ENCODE assay signal across 8 cellular contexts in the genomic region with DNA sequence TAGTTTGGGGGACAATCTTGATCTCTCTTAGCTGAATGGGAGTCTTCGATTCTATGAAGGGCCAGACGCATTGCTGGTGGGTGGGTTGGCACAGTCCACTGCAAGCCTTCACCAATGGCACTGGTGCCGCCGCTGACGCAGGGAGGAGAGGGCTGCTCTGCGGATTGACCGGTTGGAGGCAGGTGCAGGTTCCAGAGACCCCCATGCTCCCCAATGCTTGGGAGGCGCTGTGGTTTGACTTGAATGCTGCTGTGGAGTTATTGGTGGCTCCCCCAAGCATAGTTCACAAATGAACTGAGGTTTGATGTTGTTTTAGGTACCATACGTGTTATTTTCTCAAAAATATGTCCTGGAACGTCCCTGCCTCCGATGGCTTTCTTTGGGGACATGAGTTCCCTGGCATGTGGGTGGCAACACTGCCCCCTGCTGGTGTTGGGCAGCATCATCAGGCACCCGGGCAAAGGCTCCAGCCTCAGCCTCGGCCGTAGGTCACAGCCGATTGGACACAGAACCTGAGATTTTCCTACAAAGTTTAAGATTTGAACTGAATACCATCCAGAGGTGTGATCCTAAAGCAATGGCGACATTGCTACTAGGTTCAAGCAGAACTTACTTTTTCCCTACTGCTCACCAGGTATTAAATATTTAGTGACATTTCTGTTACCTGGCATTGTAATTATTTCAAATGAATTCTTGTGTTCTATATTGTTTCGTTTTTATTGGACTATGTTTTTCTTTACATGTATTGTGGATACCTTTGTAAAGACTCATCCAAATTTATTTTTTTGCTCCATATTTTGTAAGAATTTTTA.
DNase-seq lines count a peak whose midpoint lies in the region; FAIRE-seq and TF ChIP-seq lines count a peak whose summit lies in the region.

No MANE protein-coding gene starts in this region.

- no peak overlapping the region for H2BK15ac ChIP-seq in H9 (ENCODE audit: low read depth, low read length)

- H3K4me1 Mint-ChIP-seq in H9 (peaks cover 14 to 22% of the 10 kb centered on the region in 2 experiments), astrocyte (ENCODE audit: low read depth, unreplicated experiment) (peaks cover 7% of the 10 kb centered on the region)

- H3K27ac ChIP-seq in H9 (ENCODE audit: insufficient read length, low read depth, low read length) (no peak overlapping the region), astrocyte (ENCODE audit: low read depth, low read length) (no peak overlapping the region)

- peak; percentile 92 for DNase-seq in GM10266 (ENCODE audit: extremely low spot score)
- peak; percentile 84 for DNase-seq in H9
- DNase-seq in MG63, result peak; percentile 49
- DNase-seq in T1000 (lab: John Stamatoyannopoulos, UW), result peak; percentile 71
- DNase-seq in astrocyte (ENCODE audit: low read depth), result peak; percentile 15
- peak; percentile 57 to 77 for DNase-seq in hippocampal formation (lab: John Stamatoyannopoulos, UW)
- DNase-seq in GOT3 (lab: John Stamatoyannopoulos, UW), result no peak

- H3K4me1 ChIP-seq in H9 (ENCODE audit: insufficient read depth, low read length) (no peaks in the 10 kb centered on the region), astrocyte (ENCODE audit: insufficient read depth, low read length) (no peaks in the 10 kb centered on the region), skeletal muscle satellite cell (ENCODE audit: control insufficient read depth, insufficient read depth, low read length) (peaks cover 4% of the 10 kb centered on the region)

- no peak overlapping the region for H3K14ac ChIP-seq in H9 (ENCODE audit: insufficient read depth, low read length)

- H3K56ac ChIP-seq in H9 (ENCODE audit: insufficient read length, low read depth, low read length), result no peak overlapping the region

- no peak overlapping the region for H2BK12ac ChIP-seq in H9 (ENCODE audit: insufficient read length, low read depth, low read length)

- WGBS in H9 (ENCODE audit: extremely low coverage, insufficient read length, low lambda C conversion rate), result no CpG with 5 or more reads among the region's 17 CpGs

- H3K27me3 ChIP-seq in H9 (ENCODE audit: insufficient read depth, low read length) (no peaks in the 10 kb centered on the region; the same call in 1 of the 2 replicates), MG63 (no peaks in the 10 kb centered on the region), astrocyte (ENCODE audit: insufficient read depth, low read length) (no peaks in the 10 kb centered on the region), skeletal muscle satellite cell (ENCODE audit: control insufficient read depth, insufficient read depth, low read length) (no peaks in the 10 kb centered on the region)

- H4K20me1 ChIP-seq in H9 (ENCODE audit: control insufficient read depth, insufficient read depth, insufficient read length) (no peaks in the 10 kb centered on the region), astrocyte (ENCODE audit: insufficient read depth, low read length) (no peaks in the 10 kb centered on the region)

- H2BK120ac ChIP-seq in H9 (ENCODE audit: low read depth, low read length, poor library complexity, severe bottlenecking), result no peak overlapping the region

- H3K36me3 ChIP-seq in MG63, result no peaks in the 10 kb centered on the region
- H3K36me3 ChIP-seq in astrocyte (ENCODE audit: insufficient read depth, low read length), result no peaks in the 10 kb centered on the region
- no peaks in the 10 kb centered on the region for H3K36me3 ChIP-seq in skeletal muscle satellite cell (ENCODE audit: insufficient read depth, low read length)

- no peaks in the 10 kb centered on the region for H3K9me3 Mint-ChIP-seq in H9
- H3K9me3 Mint-ChIP-seq in astrocyte (ENCODE audit: unreplicated experiment), result no peaks in the 10 kb centered on the region

- peak; percentile 69 for FAIRE-seq in astrocyte (lab: Jason Lieb, UNC)

- no peak overlapping the region for H3T11ph ChIP-seq in H9 (ENCODE audit: low read length)

- no peak overlapping the region for H3K18ac ChIP-seq in H9 (ENCODE audit: insufficient read length, low read depth, low read length)

- H3K79me1 ChIP-seq in H9 (ENCODE audit: insufficient read depth, low read depth, low read length, poor library complexity, severe bottlenecking), result no peaks in the 10 kb centered on the region

- H3K27ac Mint-ChIP-seq in H9 (no peak overlapping the region), astrocyte (ENCODE audit: unreplicated experiment) (no peak overlapping the region)

- no peaks in the 10 kb centered on the region; the same call in 1 of the 2 replicates for H3K27me3 Mint-ChIP-seq in H9 (ENCODE audit: low read depth)
- H3K27me3 Mint-ChIP-seq in astrocyte (ENCODE audit: low read depth, unreplicated experiment), result peaks cover 1% of the 10 kb centered on the region

- H3K4me3 Mint-ChIP-seq in H9 (peak overlapping the region in 1 of 2 experiments; percentile 29; a peak in 1 of 5 replicates), astrocyte (ENCODE audit: unreplicated experiment) (no peak overlapping the region)

- H4K5ac ChIP-seq in H9 (ENCODE audit: insufficient read length, low read depth, low read length), result no peak overlapping the region

- H2BK5ac ChIP-seq in H9 (ENCODE audit: insufficient read length, low read length), result no peak overlapping the region

- no peak overlapping the region for H4K8ac ChIP-seq in H9 (replicated peaks; ENCODE audit: insufficient read length, low read depth, low read length)

- H3K9me3 ChIP-seq in H9 (ENCODE audit: control insufficient read depth, low read depth, low read length), result no peaks in the 10 kb centered on the region
- H3K9me3 ChIP-seq in MG63, result no peaks in the 10 kb centered on the region
- no peaks in the 10 kb centered on the region for H3K9me3 ChIP-seq in astrocyte (ENCODE audit: insufficient read depth, low read depth, low read length)
- H3K9me3 ChIP-seq in skeletal muscle satellite cell (replicated peaks; ENCODE audit: low read length), result no peaks in the 10 kb centered on the region

- no peak overlapping the region for H3K23ac ChIP-seq in H9 (ENCODE audit: insufficient read length, low read depth, low read length)

- no peak overlapping the region for H3K4ac ChIP-seq in H9 (ENCODE audit: low read depth, low read length)

- no peak overlapping the region for H3K9ac ChIP-seq in H9 (ENCODE audit: extremely low read depth, insufficient read length, low read length)
- H3K9ac ChIP-seq in astrocyte (ENCODE audit: low read length), result no peak overlapping the region
- no peak overlapping the region for H3K9ac ChIP-seq in skeletal muscle satellite cell (ENCODE audit: low read depth, low read length)

- TF ChIP-seq CTCF in GM10266 (IDR thresholded peaks at IDR 0.05; ENCODE audit: control insufficient read depth, insufficient read depth, low read depth, missing control alignments), result peak; percentile 98
- TF ChIP-seq CTCF in H9 (conservative IDR thresholded peaks at IDR 0.05), result peak; percentile 99
- TF ChIP-seq CTCF in astrocyte (IDR thresholded peaks at IDR 0.05; ENCODE audit: insufficient read depth, low read depth, low read length), result peak; percentile 97

- no peak overlapping the region for H2BK20ac ChIP-seq in H9 (ENCODE audit: low read depth, low read length, poor library complexity, severe bottlenecking)

- H3K4me2 ChIP-seq in H9 (ENCODE audit: insufficient read depth, insufficient read length, low read length) (peak overlapping the region; percentile 22), astrocyte (ENCODE audit: low read length) (peak overlapping the region; percentile 7), skeletal muscle satellite cell (ENCODE audit: low read length) (peak overlapping the region; percentile 67)

- H4K91ac ChIP-seq in H9 (ENCODE audit: insufficient read length, low read depth, low read length), result no peak overlapping the region

- H3K23me2 ChIP-seq in H9 (ENCODE audit: insufficient read length, low read depth, low read length, poor library complexity, severe bottlenecking), result peaks cover 4% of the 10 kb centered on the region

- H2AFZ ChIP-seq in H9 (ENCODE audit: low read length), result peak overlapping the region; percentile 66
- peak overlapping the region; percentile 43 for H2AFZ ChIP-seq in astrocyte (ENCODE audit: low read depth, low read length)

- no peak overlapping the region for H2AK5ac ChIP-seq in H9 (ENCODE audit: insufficient read length, low read length)

- H3K36me3 Mint-ChIP-seq in H9 (ENCODE audit: insufficient read depth in 1 of 3, low read depth in 3 of 3), result no peaks in the 10 kb centered on the region
- no peaks in the 10 kb centered on the region for H3K36me3 Mint-ChIP-seq in astrocyte (ENCODE audit: low read depth, unreplicated experiment)

- H3K4me3 ChIP-seq in MG63, result no peak overlapping the region; the same call in 1 of the 2 replicates
- no peak overlapping the region for H3K4me3 ChIP-seq in astrocyte (ENCODE audit: insufficient read depth, low read depth, low read length)
- H3K4me3 ChIP-seq in skeletal muscle satellite cell (ENCODE audit: low read length), result no peak overlapping the region

- H3K79me2 ChIP-seq in H9 (ENCODE audit: insufficient read depth, low read length) (no peaks in the 10 kb centered on the region), astrocyte (ENCODE audit: insufficient read depth, low read length) (no peaks in the 10 kb centered on the region)

Comparison
In these comparisons a context has a peak if more than half of its experiments do, and no peak if none do; other contexts are left out.
1. H3K4me2 ChIP-seq: peak in every context shown above with its lines; median percentile 67 in skeletal muscle satellite cell; 22 in H9; 7 in astrocyte.